ENCODE assay signal across 12 cellular contexts in genomic region chr5:109788596-109788995, GRCh38.
DNase-seq lines count a peak whose midpoint lies in the region; ATAC-seq, FAIRE-seq and TF ChIP-seq lines count a peak whose summit lies in the region.
"Had no signal": no experiment of that assay in that cellular context is flagged by ENCODE, and none has a peak within 500 bp of the region (broad histone marks: within the 10 kb centered on the region; RNA-seq: fewer than 3 reads in every experiment).

No MANE protein-coding gene starts in this region.

- in situ Hi-C loops in GM12878 (cut with MboI), result no loop called here

- no peak overlapping the region for H3K27ac ChIP-seq in GM12878 (ENCODE audit: control insufficient read depth, insufficient read depth)

- no peaks in the 10 kb centered on the region for H4K20me1 ChIP-seq in GM12878 (ENCODE audit: control insufficient read depth, insufficient read depth)

- H3K9ac ChIP-seq in GM12878 (ENCODE audit: control insufficient read depth, insufficient read depth, low read length), result no peak overlapping the region

- CTCF ChIA-PET in GM12878 (lab: Yijun Ruan, JAX), result interaction anchor here (0.6 to 1.0 kb wide), 4 partner anchors 12 to 100 kb away, joined by 3 to 4 read pairs (median 3); partner anchors contain the start of gene MAN2A1

- SMC1A ChIA-PET in GM12878 (lab: Charles Lee; ENCODE audit: uncharacterized antibody, unreplicated experiment), result interaction anchor here (0.9 to 1.4 kb wide), 3 partner anchors 13 to 93 kb away, joined by 3 to 6 read pairs (median 3); no protein-coding TSS in a partner anchor

- 0 out of 2 replicates have a peak overlapping the region, but pooled peaks have one; percentile 13 for H3K4me3 ChIP-seq in GM12878
- H3K4me3 ChIP-seq: K562 had no signal

- peak; percentile 89 for ATAC-seq in GM18868 (IDR thresholded peaks at IDR 0.05; ENCODE audit: unreplicated experiment)
- ATAC-seq in GM21447 (IDR thresholded peaks at IDR 0.05; ENCODE audit: unreplicated experiment), result peak; percentile 96
- ATAC-seq in HG03066 (IDR thresholded peaks at IDR 0.05; ENCODE audit: low read depth, unreplicated experiment), result peak; percentile 97
- ATAC-seq in GM12878, result peak; percentile 94
- ATAC-seq: K562 had no signal

- no peak overlapping the region for H3K4me2 ChIP-seq in GM12878 (ENCODE audit: control insufficient read depth, insufficient read depth)

- H3K27me3 ChIP-seq in GM12878 (replicated peaks in 1 of 2; ENCODE audit: control insufficient read depth in 2 of 2, insufficient read depth in 2 of 2, low read length in 1 of 2), result no peaks in the 10 kb centered on the region

- no peak for TF ChIP-seq RAD21 in GM12878 (IDR thresholded peaks at IDR 0.05; ENCODE audit: insufficient read depth, low read depth, low read length)

- H3K9me3 ChIP-seq in GM12878 (replicated peaks; ENCODE audit: control insufficient read depth, insufficient read depth, low read length), result no peaks in the 10 kb centered on the region

- H3K36me3 ChIP-seq in GM12878 (ENCODE audit: control insufficient read depth in 2 of 2, insufficient read depth in 2 of 2, low read length in 1 of 2), result no peaks in the 10 kb centered on the region; a peak in 1 of 4 replicates

- RAD21 ChIA-PET in GM12878 (lab: Charles Lee; ENCODE audit: unreplicated experiment), result interaction anchor here (1.1 kb wide), 1 partner anchor 96 kb away, joined by 4 read pairs; no protein-coding TSS in a partner anchor

- BruUV-seq in GM12878 (replicated peaks; lab: Mats Ljungman, UMichigan), result no TSS peak

- TF ChIP-seq EP300 in GM12878 (IDR thresholded peaks at IDR 0.05; ENCODE audit: borderline replicate concordance in 1 of 2, control insufficient read depth in 1 of 2, low read depth in 2 of 2, low read length in 2 of 2), result no peak

- intact Hi-C loops in GM12878 (cut with micrococcal nuclease; ENCODE audit: unreplicated experiment) (loop anchor here (5.0 kb wide), 1 partner anchor 96 kb away; no protein-coding TSS in a partner anchor), posterior vena cava (cut with DNase I) (no loop called here)

- DNase-seq in GM12878 (ENCODE audit: low read depth, low spot score) (no peak), posterior vena cava (ENCODE audit: low spot score) (no peak), Kasumi-1 (lab: John Stamatoyannopoulos, UW) (no peak), NCI-H1436 treated with DMSO at 0.1 percent for 48 hours (lab: John Stamatoyannopoulos, UW) (no peak)
- DNase-seq: immature natural killer cell, NCI-H446 had no signal

- FAIRE-seq in GM12878 (lab: Jason Lieb, UNC), result peak; percentile 62
- FAIRE-seq: bronchial epithelial cell, D721Med, K562 had no signal

- no peak for TF ChIP-seq POLR2A in GM12878 (IDR thresholded peaks at IDR 0.05; ENCODE audit: low read depth, low read length)

- H2AFZ ChIP-seq in GM12878 (ENCODE audit: control insufficient read depth, low read depth, low read length), result no peak overlapping the region

- POLR2A ChIA-PET in GM12878 (lab: Charles Lee), result interaction anchor here (0.6 kb wide), 1 partner anchor 74 kb away, joined by 4 read pairs; no protein-coding TSS in a partner anchor

- no peaks in the 10 kb centered on the region for H3K79me2 ChIP-seq in GM12878 (ENCODE audit: control insufficient read depth, insufficient read depth, low read length)

- WGBS in GM12878 (ENCODE audit: insufficient coverage, insufficient replicate concordance, low lambda C conversion rate, missing lambda C conversion rate), result 19% methylated on average over 3 of the region's 3 CpGs

- no peaks in the 10 kb centered on the region for H3K4me1 ChIP-seq in GM12878 (ENCODE audit: control insufficient read depth, insufficient read depth, low read length)

- no peak for TF ChIP-seq CTCF in GM12878 (IDR thresholded peaks at IDR 0.05 in 2 of 3, conservative IDR thresholded peaks at IDR 0.05 in 1 of 3; ENCODE audit: control insufficient read depth in 2 of 3, extremely low read depth in 1 of 3, insufficient read depth in 1 of 3, low read depth in 3 of 3, low read length in 3 of 3)

TF ChIP-seq in GM12878, 131 proteins besides CTCF, POLR2A, EP300 and RAD21 (continues in another document):
- TF ChIP-seq ZNF217 (IDR thresholded peaks at IDR 0.05) (peak; percentile 94; the same call in 1 of the 2 replicates), NFIC (IDR thresholded peaks at IDR 0.05; ENCODE audit: low read depth, low read length) (peak; percentile 46; the same call in 1 of the 2 replicates), MTA2 (IDR thresholded peaks at IDR 0.05; ENCODE audit: low read depth) (peak; percentile 69), IKZF2 (IDR thresholded peaks at IDR 0.05) (no peak), RUNX3 (IDR thresholded peaks at IDR 0.05; ENCODE audit: low read length) (peak; percentile 46; the same call in 1 of the 2 replicates), YY1 (IDR thresholded peaks at IDR 0.05; ENCODE audit: low read depth, low read length) (no peak), E2F8 (IDR thresholded peaks at IDR 0.05; ENCODE audit: low read depth, partially characterized antibody) (no peak), JUNB (IDR thresholded peaks at IDR 0.05) (peak; percentile 76), TCF12 (IDR thresholded peaks at IDR 0.05; ENCODE audit: low read depth, low read length) (no peak)
- TF ChIP-seq, protein P1, sequence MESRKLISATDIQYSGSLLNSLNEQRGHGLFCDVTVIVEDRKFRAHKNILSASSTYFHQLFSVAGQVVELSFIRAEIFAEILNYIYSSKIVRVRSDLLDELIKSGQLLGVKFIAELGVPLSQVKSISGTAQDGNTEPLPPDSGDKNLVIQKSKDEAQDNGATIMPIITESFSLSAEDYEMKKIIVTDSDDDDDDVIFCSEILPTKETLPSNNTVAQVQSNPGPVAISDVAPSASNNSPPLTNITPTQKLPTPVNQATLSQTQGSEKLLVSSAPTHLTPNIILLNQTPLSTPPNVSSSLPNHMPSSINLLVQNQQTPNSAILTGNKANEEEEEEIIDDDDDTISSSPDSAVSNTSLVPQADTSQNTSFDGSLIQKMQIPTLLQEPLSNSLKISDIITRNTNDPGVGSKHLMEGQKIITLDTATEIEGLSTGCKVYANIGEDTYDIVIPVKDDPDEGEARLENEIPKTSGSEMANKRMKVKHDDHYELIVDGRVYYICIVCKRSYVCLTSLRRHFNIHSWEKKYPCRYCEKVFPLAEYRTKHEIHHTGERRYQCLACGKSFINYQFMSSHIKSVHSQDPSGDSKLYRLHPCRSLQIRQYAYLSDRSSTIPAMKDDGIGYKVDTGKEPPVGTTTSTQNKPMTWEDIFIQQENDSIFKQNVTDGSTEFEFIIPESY (IDR thresholded peaks at IDR 0.05), result no peak
- TF ChIP-seq, protein P2, sequence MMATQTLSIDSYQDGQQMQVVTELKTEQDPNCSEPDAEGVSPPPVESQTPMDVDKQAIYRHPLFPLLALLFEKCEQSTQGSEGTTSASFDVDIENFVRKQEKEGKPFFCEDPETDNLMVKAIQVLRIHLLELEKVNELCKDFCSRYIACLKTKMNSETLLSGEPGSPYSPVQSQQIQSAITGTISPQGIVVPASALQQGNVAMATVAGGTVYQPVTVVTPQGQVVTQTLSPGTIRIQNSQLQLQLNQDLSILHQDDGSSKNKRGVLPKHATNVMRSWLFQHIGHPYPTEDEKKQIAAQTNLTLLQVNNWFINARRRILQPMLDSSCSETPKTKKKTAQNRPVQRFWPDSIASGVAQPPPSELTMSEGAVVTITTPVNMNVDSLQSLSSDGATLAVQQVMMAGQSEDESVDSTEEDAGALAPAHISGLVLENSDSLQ (IDR thresholded peaks at IDR 0.05), result peak; percentile 23; the same call in 1 of the 2 replicates
